ENCODE assay signal across 1 cellular context in genomic region chrX:136865270-136866168, GRCh38.
TF ChIP-seq lines count a peak whose summit lies in the region.

No MANE protein-coding gene starts in this region.

TF ChIP-seq in H1, 55 proteins besides CTCF, POLR2A, EP300 and RAD21:
- TF ChIP-seq POLR2AphosphoS5 (IDR thresholded peaks at IDR 0.05; ENCODE audit: low read depth, low read length) = peak; percentile 74; the same call in 1 of the 2 replicates
- no peak for TF ChIP-seq TAF1 (IDR thresholded peaks at IDR 0.05; ENCODE audit: low read depth, low read length)
